ENCODE assay signal across 9 cellular contexts in genomic region chr1:75134939-75135828, GRCh38. TPM values are rescaled to one million over a fixed set of nuclear protein-coding genes. Genes with fewer than 3 reads are reported as not detected.
DNase-seq lines count a peak whose midpoint lies in the region; ATAC-seq, FAIRE-seq and TF ChIP-seq lines count a peak whose summit lies in the region.
"Had no signal": no experiment of that assay in that cellular context is flagged by ENCODE, and none has a peak within 500 bp of the region (broad histone marks: within the 10 kb centered on the region; RNA-seq: fewer than 3 reads in every experiment).

No MANE protein-coding gene starts in this region.

- H2AFZ ChIP-seq in SK-N-SH (ENCODE audit: low read depth): no peak overlapping the region

- H3K9me3 ChIP-seq in SK-N-SH (no peaks in the 10 kb centered on the region), left ventricle myocardium inferior (replicated peaks) (no peaks in the 10 kb centered on the region)

- POLR2A ChIA-PET in SK-N-SH (lab: Yijun Ruan, JAX): no interaction called here

- H3K27me3 ChIP-seq in SK-N-SH (ENCODE audit: insufficient read depth): peaks cover 88% of the 10 kb centered on the region
- peaks cover 100% of the 10 kb centered on the region for H3K27me3 ChIP-seq in left ventricle myocardium inferior (ENCODE audit: low read depth)

- H3K27ac ChIP-seq in SK-N-SH (ENCODE audit: low read depth in 2 of 2, low read length in 1 of 2) (no peak overlapping the region), left ventricle myocardium inferior (replicated peaks) (no peak overlapping the region), skin epidermis (no peak overlapping the region)

- TF ChIP-seq RAD21 in SK-N-SH (IDR thresholded peaks at IDR 0.05; ENCODE audit: low read length): no peak

- TF ChIP-seq EP300 in SK-N-SH (IDR thresholded peaks at IDR 0.05; ENCODE audit: borderline replicate concordance in 1 of 2, low read depth in 1 of 2, low read length in 1 of 2): no peak

- intact Hi-C loops in left ventricle myocardium inferior (cut with micrococcal nuclease): no loop called here

- FAIRE-seq in D721Med (lab: Jason Lieb, UNC): no peak

- no peak for TF ChIP-seq CTCF in SK-N-SH (IDR thresholded peaks at IDR 0.05)
- TF ChIP-seq CTCF in left ventricle myocardium inferior (IDR thresholded peaks at IDR 0.05; ENCODE audit: borderline replicate concordance): no peak
- no peak for TF ChIP-seq CTCF in D721Med (IDR thresholded peaks at IDR 0.05; ENCODE audit: insufficient read depth, missing control alignments)

- H3K4me1 ChIP-seq in SK-N-SH (ENCODE audit: control insufficient read depth in 1 of 2, insufficient read depth in 2 of 2, low read depth in 1 of 2, low read length in 1 of 2) (peaks cover 0 to 20% of the 10 kb centered on the region in 2 experiments; a peak in 2 of 4 replicates), left ventricle myocardium inferior (peaks cover 27% of the 10 kb centered on the region)

- H3K4me3 ChIP-seq in SK-N-SH (ENCODE audit: low read depth in 2 of 2, low read length in 1 of 2) (no peak overlapping the region; a peak in 1 of 4 replicates), left ventricle myocardium inferior (peak overlapping the region; percentile 50), skin epidermis (peak overlapping the region in 6 of 7 experiments; percentile 6 to 30 (median 18))

- WGBS in SK-N-SH (ENCODE audit: low lambda C conversion rate): 3% methylated on average over 35 of the region's 58 CpGs

- no peaks in the 10 kb centered on the region for H3K79me2 ChIP-seq in SK-N-SH (ENCODE audit: insufficient read depth)

- H3K9ac ChIP-seq in SK-N-SH: no peak overlapping the region

- no peak for ATAC-seq in GM18873 (IDR thresholded peaks at IDR 0.05; ENCODE audit: low FRiP score, unreplicated experiment)

- CTCF ChIA-PET in SK-N-SH (lab: Yijun Ruan, JAX): interaction anchor here (0.9 to 4.0 kb wide), 9 partner anchors 12 to 366 kb away, joined by 3 to 27 read pairs (median 4); no protein-coding TSS in a partner anchor

- no peaks in the 10 kb centered on the region for H3K9me2 ChIP-seq in SK-N-SH

- H3K36me3 ChIP-seq in SK-N-SH (replicated peaks in 1 of 2; ENCODE audit: control insufficient read depth in 1 of 2, insufficient read depth in 2 of 2, low read length in 1 of 2) (no peaks in the 10 kb centered on the region), left ventricle myocardium inferior (no peaks in the 10 kb centered on the region)

- peak overlapping the region; percentile 34; the same call in 1 of the 2 replicates for H3K4me2 ChIP-seq in SK-N-SH

- H3F3A ChIP-seq in SK-N-SH (replicated peaks; ENCODE audit: insufficient read depth): peaks cover 8% of the 10 kb centered on the region

- DNase-seq in NCI-H1092 treated with DMSO at 0.1 percent for 48 hours (lab: John Stamatoyannopoulos, UW): peak; percentile 39
- DNase-seq in NCI-H1092 (lab: John Stamatoyannopoulos, UW): no peak
- peak; percentile 38 for DNase-seq in SK-N-SH
- DNase-seq in left ventricle myocardium inferior: no peak
- no peak for DNase-seq in NCI-H1436 (lab: John Stamatoyannopoulos, UW)
- DNase-seq in D721Med (ENCODE audit: insufficient read length, low spot score): no peak

- H4K20me1 ChIP-seq in SK-N-SH (ENCODE audit: insufficient read depth): no peaks in the 10 kb centered on the region

TF ChIP-seq in SK-N-SH, 30 proteins besides CTCF, POLR2A, EP300 and RAD21:
- TF ChIP-seq MAX (IDR thresholded peaks at IDR 0.05; ENCODE audit: low read depth): no peak
- peak; percentile 17 for TF ChIP-seq EZH2phosphoT487 (IDR thresholded peaks at IDR 0.05; ENCODE audit: borderline replicate concordance, low read depth)
TF ChIP-seq in SK-N-SH: peak in this region for 1.

RNA-seq across cellular contexts. Expression of gene LHX8, which starts 1.0 kb away (rescaled TPM):
- polyA plus RNA-seq in SK-N-SH (2012; rRNA removed): 0.19 and 0.30 TPM in 2 replicates
- polyA plus RNA-seq in SK-N-SH (2012; cell fraction: cytosol; rRNA removed): 0.20 and 0.22 TPM in 2 replicates
- polyA plus RNA-seq in SK-N-SH (2012; cell fraction: nucleus; rRNA removed): 0.54 TPM in 2 replicates
- not detected for total RNA-seq in left ventricle myocardium inferior
- total RNA-seq: activated CD8-positive, alpha-beta memory T cell treated with anti-CD3 and anti-CD28 coated beads for 36 hours had no signal

Comparison
In these comparisons a context has a peak if more than half of its experiments do, and no peak if none do; other contexts are left out.
1. DNase-seq: peak in NCI-H1092 treated with DMSO at 0.1 percent for 48 hours (single experiment) and SK-N-SH (single experiment); none in NCI-H1092 (single experiment), left ventricle myocardium inferior (single experiment), NCI-H1436 (single experiment) and D721Med (single experiment).
2. H3K4me3 ChIP-seq: peak in left ventricle myocardium inferior (single experiment) and skin epidermis (6 of 7); none in SK-N-SH (0 of 2).